Comparison of ENCODE assay signal across 2 cellular contexts in the genomic region with DNA sequence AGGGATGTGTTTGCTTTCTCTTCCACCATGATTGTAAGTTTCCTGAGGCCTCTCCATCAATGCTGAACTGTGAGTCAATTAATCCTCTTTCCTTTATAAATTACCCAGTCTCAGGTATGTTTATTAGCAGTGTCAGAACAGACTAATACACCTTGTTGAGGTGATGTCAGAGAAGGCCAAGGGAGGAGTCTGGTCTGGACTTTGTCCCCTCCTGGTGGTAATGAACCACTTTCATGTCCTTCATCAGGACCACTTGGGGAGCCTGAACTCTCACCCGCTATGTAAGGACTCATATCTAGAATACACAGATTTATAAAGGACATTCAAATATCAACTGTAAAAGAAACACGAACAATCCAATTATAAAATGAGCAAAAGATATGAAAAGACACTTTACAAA.
TF ChIP-seq lines count a peak whose summit lies in the region.

No MANE protein-coding gene starts in this region.

TF ChIP-seq in GM23338, 12 proteins besides CTCF, POLR2A, EP300 and RAD21 (continued from another document):
- TF ChIP-seq ZNF462 (CRISPR knock-in tag; IDR thresholded peaks at IDR 0.05) (no peak), NANOG (IDR thresholded peaks at IDR 0.05; ENCODE audit: borderline replicate concordance) (no peak), POLR2AphosphoS5 (IDR thresholded peaks at IDR 0.05; ENCODE audit: low read depth) (no peak)
- TF ChIP-seq, protein P1, sequence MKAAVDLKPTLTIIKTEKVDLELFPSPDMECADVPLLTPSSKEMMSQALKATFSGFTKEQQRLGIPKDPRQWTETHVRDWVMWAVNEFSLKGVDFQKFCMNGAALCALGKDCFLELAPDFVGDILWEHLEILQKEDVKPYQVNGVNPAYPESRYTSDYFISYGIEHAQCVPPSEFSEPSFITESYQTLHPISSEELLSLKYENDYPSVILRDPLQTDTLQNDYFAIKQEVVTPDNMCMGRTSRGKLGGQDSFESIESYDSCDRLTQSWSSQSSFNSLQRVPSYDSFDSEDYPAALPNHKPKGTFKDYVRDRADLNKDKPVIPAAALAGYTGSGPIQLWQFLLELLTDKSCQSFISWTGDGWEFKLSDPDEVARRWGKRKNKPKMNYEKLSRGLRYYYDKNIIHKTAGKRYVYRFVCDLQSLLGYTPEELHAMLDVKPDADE (IDR thresholded peaks at IDR 0.05), result no peak
TF ChIP-seq in GM23338: peak in this region for 0.

TF ChIP-seq in IMR-90, 13 proteins besides CTCF, POLR2A, EP300 and RAD21 (continued from another document):
- TF ChIP-seq MXI1 (IDR thresholded peaks at IDR 0.05; ENCODE audit: borderline replicate concordance, low read depth, low read length) (no peak), USF2 (IDR thresholded peaks at IDR 0.05; ENCODE audit: low read depth, low read length) (no peak), FOS (IDR thresholded peaks at IDR 0.05; ENCODE audit: low read depth, low read length) (no peak), RFX5 (IDR thresholded peaks at IDR 0.05; ENCODE audit: low read depth, low read length) (no peak), CHD1 (IDR thresholded peaks at IDR 0.05; ENCODE audit: low read depth, low read length) (no peak), RCOR1 (IDR thresholded peaks at IDR 0.05; ENCODE audit: insufficient replicate concordance, low read length) (no peak), SMC3 (IDR thresholded peaks at IDR 0.05; ENCODE audit: low read depth, low read length) (no peak), NFE2L2 (IDR thresholded peaks at IDR 0.05; ENCODE audit: low read depth, low read length) (no peak), MAZ (IDR thresholded peaks at IDR 0.05; ENCODE audit: borderline replicate concordance, low read depth, low read length) (no peak), BHLHE40 (IDR thresholded peaks at IDR 0.05; ENCODE audit: low read depth, low read length) (no peak)
- TF ChIP-seq, protein P2, sequence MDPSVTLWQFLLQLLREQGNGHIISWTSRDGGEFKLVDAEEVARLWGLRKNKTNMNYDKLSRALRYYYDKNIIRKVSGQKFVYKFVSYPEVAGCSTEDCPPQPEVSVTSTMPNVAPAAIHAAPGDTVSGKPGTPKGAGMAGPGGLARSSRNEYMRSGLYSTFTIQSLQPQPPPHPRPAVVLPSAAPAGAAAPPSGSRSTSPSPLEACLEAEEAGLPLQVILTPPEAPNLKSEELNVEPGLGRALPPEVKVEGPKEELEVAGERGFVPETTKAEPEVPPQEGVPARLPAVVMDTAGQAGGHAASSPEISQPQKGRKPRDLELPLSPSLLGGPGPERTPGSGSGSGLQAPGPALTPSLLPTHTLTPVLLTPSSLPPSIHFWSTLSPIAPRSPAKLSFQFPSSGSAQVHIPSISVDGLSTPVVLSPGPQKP (IDR thresholded peaks at IDR 0.05; ENCODE audit: borderline replicate concordance, low read depth, low read length), result no peak
TF ChIP-seq in IMR-90: peak in this region for 0.
